Comparison of ENCODE assay signal across 13 cellular contexts in genomic region chr16:82699711-82700495, GRCh38.
A peak's percentile ranks its signal among the peaks of the same experiment; 100 is the strongest.
DNase-seq lines count a peak whose midpoint lies in the region; ATAC-seq, FAIRE-seq and TF ChIP-seq lines count a peak whose summit lies in the region.
"Had no signal": no experiment of that assay in that cellular context is flagged by ENCODE, and none has a peak within 500 bp of the region (broad histone marks: within the 10 kb centered on the region; RNA-seq: fewer than 3 reads in every experiment).

No MANE protein-coding gene starts in this region.

- no peaks in the 10 kb centered on the region for H3K27me3 ChIP-seq in K562 (ENCODE audit: control insufficient read depth in 2 of 2, insufficient read depth in 2 of 2, low read length in 2 of 2)
- H3K27me3 ChIP-seq in right atrium auricular region: no peaks in the 10 kb centered on the region

- H3K4me3 ChIP-seq in K562 (no peak overlapping the region), right atrium auricular region (no peak overlapping the region)
- H3K4me3 ChIP-seq: GM23338 had no signal

- H3K9me3 ChIP-seq in K562 (replicated peaks; ENCODE audit: control insufficient read depth, insufficient read depth, low read depth, low read length) (no peaks in the 10 kb centered on the region), right atrium auricular region (no peaks in the 10 kb centered on the region)

- CTCF ChIA-PET in K562 (lab: Yijun Ruan, JAX; ENCODE audit: low intra/inter-chr PET ratio): no interaction called here

- no peak for TF ChIP-seq POLR2A in K562 (conservative IDR thresholded peaks at IDR 0.05)

- no peaks in the 10 kb centered on the region for H3K36me3 Mint-ChIP-seq in activated T-cell treated with anti-CD3 and anti-CD28 coated beads, Interleukin-2, amount 50 U/mL, for 72 hours (ENCODE audit: insufficient read depth in 2 of 2)

- ATAC-seq in K562: no peak
- ATAC-seq in activated T-cell treated with anti-CD3 and anti-CD28 coated beads, Interleukin-2, amount 50 U/mL, for 72 hours (replicated peaks in 1 of 2): no peak
- ATAC-seq: activated T-cell treated with anti-CD3 and anti-CD28 coated beads, Interleukin-2, amount 50 U/mL, for 4 hours; GM23338 had no signal

- no peaks in the 10 kb centered on the region for H3K9me1 ChIP-seq in K562 (ENCODE audit: control insufficient read depth, insufficient read depth, low read length)

- no peak for FAIRE-seq in K562 (lab: Jason Lieb, UNC)
- FAIRE-seq: GM12891 had no signal

- H3K27ac Mint-ChIP-seq in activated T-cell treated with anti-CD3 and anti-CD28 coated beads, Interleukin-2, amount 50 U/mL, for 72 hours: no peak overlapping the region
- H3K27ac Mint-ChIP-seq: GM23338 had no signal

- intact Hi-C loops in K562 (cut with micrococcal nuclease): no loop called here
- intact Hi-C loops in posterior vena cava (cut with DNase I): no loop called here

- BruUV-seq in K562 (replicated peaks; lab: Mats Ljungman, UMichigan): no TSS peak

- peaks cover 30% of the 10 kb centered on the region for H3K27me3 Mint-ChIP-seq in activated T-cell treated with anti-CD3 and anti-CD28 coated beads, Interleukin-2, amount 50 U/mL, for 72 hours (ENCODE audit: low read depth)

- no peaks in the 10 kb centered on the region for H3K9me3 Mint-ChIP-seq in activated T-cell treated with anti-CD3 and anti-CD28 coated beads, Interleukin-2, amount 50 U/mL, for 72 hours
- H3K9me3 Mint-ChIP-seq: activated T-cell treated with anti-CD3 and anti-CD28 coated beads, Interleukin-2, amount 50 U/mL, for 4 hours; GM23338 had no signal

- no peak overlapping the region for H3K4me2 ChIP-seq in K562 (ENCODE audit: insufficient read depth, low read length)
- H3K4me2 ChIP-seq: GM23338 had no signal

- TF ChIP-seq RAD21 in K562 (CRISPR knock-in tag; conservative IDR thresholded peaks at IDR 0.05 in 1 of 2, IDR thresholded peaks at IDR 0.05 in 1 of 2): no peak

- H3K36me3 ChIP-seq in K562 (ENCODE audit: control insufficient read depth, insufficient read depth, low read length) (no peaks in the 10 kb centered on the region), right atrium auricular region (no peaks in the 10 kb centered on the region)

- in situ Hi-C loops in K562 (cut with MboI): no loop called here

- peak overlapping the region in 1 of 2 donors; percentile 39 for H3K4me3 Mint-ChIP-seq in activated T-cell treated with anti-CD3 and anti-CD28 coated beads, Interleukin-2, amount 50 U/mL, for 72 hours
- H3K4me3 Mint-ChIP-seq: activated T-cell treated with anti-CD3 and anti-CD28 coated beads, Interleukin-2, amount 50 U/mL, for 4 hours; GM23338 had no signal

- no peak for TF ChIP-seq EP300 in K562 (IDR thresholded peaks at IDR 0.05; ENCODE audit: low read length)

- TF ChIP-seq CTCF in K562 (IDR thresholded peaks at IDR 0.05 in 2 of 3, conservative IDR thresholded peaks at IDR 0.05 in 1 of 3; ENCODE audit: insufficient read depth in 2 of 3, low read depth in 1 of 3, low read length in 3 of 3) (no peak), right atrium auricular region (IDR thresholded peaks at IDR 0.05) (no peak)

- peak; percentile 15 for DNase-seq in DMS53 (lab: John Stamatoyannopoulos, UW)
- DNase-seq in DMS53 treated with DMSO at 0.1 percent for 48 hours (lab: John Stamatoyannopoulos, UW; ENCODE audit: unreplicated experiment): no peak
- no peak for DNase-seq in K562 (ENCODE audit: extremely low read depth in 1 of 4, low spot score in 3 of 4)
- no peak for DNase-seq in right atrium auricular region (ENCODE audit: low spot score)
- no peak for DNase-seq in posterior vena cava (ENCODE audit: low spot score)
- DNase-seq in activated T-cell treated with anti-CD3 and anti-CD28 coated beads, Interleukin-2, amount 50 U/mL, for 72 hours: no peak
- DNase-seq in NCI-H146 (lab: John Stamatoyannopoulos, UW): no peak
- DNase-seq: activated T-cell treated with anti-CD3 and anti-CD28 coated beads, Interleukin-2, amount 50 U/mL, for 4 hours; retina had no signal

- H4K20me1 ChIP-seq in K562 (replicated peaks; ENCODE audit: control insufficient read depth, insufficient read depth, low read length): no peaks in the 10 kb centered on the region

- POLR2A ChIA-PET in K562 (lab: Yijun Ruan, JAX): no interaction called here

- H3K4me1 ChIP-seq in K562 (replicated peaks in 1 of 2; ENCODE audit: control insufficient read depth in 2 of 2, insufficient read depth in 2 of 2, low read length in 2 of 2) (no peaks in the 10 kb centered on the region), right atrium auricular region (peaks cover 3 to 53% of the 10 kb centered on the region in 2 donors)

- H3K4me1 Mint-ChIP-seq in activated T-cell treated with anti-CD3 and anti-CD28 coated beads, Interleukin-2, amount 50 U/mL, for 72 hours (ENCODE audit: low read depth): peaks cover 15% of the 10 kb centered on the region

- no peak overlapping the region for H2AFZ ChIP-seq in K562 (ENCODE audit: low read depth, low read length)
- H2AFZ ChIP-seq: GM23338 had no signal

- H3K27ac ChIP-seq in K562 (ENCODE audit: extremely low read depth, low read depth, low read length): no peak overlapping the region
- peak overlapping the region; percentile 75 to 87 for H3K27ac ChIP-seq in right atrium auricular region
- peak overlapping the region; percentile 42 for H3K27ac ChIP-seq in temporal lobe (ENCODE audit: low read depth, low read length)
- H3K27ac ChIP-seq: 22Rv1 had no signal

- H3K9ac ChIP-seq in K562 (ENCODE audit: insufficient read depth in 1 of 2, low read depth in 2 of 2, low read length in 2 of 2): no peak overlapping the region

- no peaks in the 10 kb centered on the region for H3K79me2 ChIP-seq in K562 (ENCODE audit: control insufficient read depth, insufficient read depth, low read length)

- 3% methylated on average over 9 of the region's 9 CpGs for WGBS in K562 (ENCODE audit: insufficient coverage, low coverage, missing lambda C conversion rate)

TF ChIP-seq in K562, 482 proteins besides CTCF, POLR2A, EP300 and RAD21:
- TF ChIP-seq BRF1 (IDR thresholded peaks at IDR 0.05; ENCODE audit: borderline replicate concordance, extremely low read depth, insufficient read length): no peak
- TF ChIP-seq SRSF9 (IDR thresholded peaks at IDR 0.05; ENCODE audit: borderline replicate concordance, low read depth, low read length): no peak
- TF ChIP-seq ZNF277 (CRISPR knock-in tag; IDR thresholded peaks at IDR 0.05; ENCODE audit: borderline replicate concordance): no peak
- TF ChIP-seq YY1 (IDR thresholded peaks at IDR 0.05; ENCODE audit: borderline replicate concordance in 1 of 3, control insufficient read depth in 1 of 3, extremely low read depth in 1 of 3, insufficient read depth in 3 of 3, insufficient read length in 1 of 3, insufficient replicate concordance in 2 of 3, low read depth in 1 of 3, low read length in 2 of 3): no peak
- TF ChIP-seq FOXK1 (CRISPR knock-in tag; IDR thresholded peaks at IDR 0.05; ENCODE audit: borderline replicate concordance): no peak
- TF ChIP-seq CEBPG (CRISPR knock-in tag; IDR thresholded peaks at IDR 0.05): no peak
- peak in 1 of 2 experiments; percentile 48; a peak in 1 of 4 replicates for TF ChIP-seq CEBPG (tag; conservative IDR thresholded peaks at IDR 0.05 in 1 of 2, IDR thresholded peaks at IDR 0.05 in 1 of 2)
- peak; percentile 17; the same call in 1 of the 2 replicates for TF ChIP-seq ATF3 (IDR thresholded peaks at IDR 0.05)
- no peak for TF ChIP-seq ATF3 (CRISPR knock-in tag; conservative IDR thresholded peaks at IDR 0.05)
- no peak for TF ChIP-seq LEF1 (IDR thresholded peaks at IDR 0.05)
- no peak for TF ChIP-seq SLC30A9 (CRISPR knock-in tag; IDR thresholded peaks at IDR 0.05)
- TF ChIP-seq POLR3G (IDR thresholded peaks at IDR 0.05; ENCODE audit: extremely low read depth, insufficient read length, insufficient replicate concordance): no peak
- TF ChIP-seq, protein P1, sequence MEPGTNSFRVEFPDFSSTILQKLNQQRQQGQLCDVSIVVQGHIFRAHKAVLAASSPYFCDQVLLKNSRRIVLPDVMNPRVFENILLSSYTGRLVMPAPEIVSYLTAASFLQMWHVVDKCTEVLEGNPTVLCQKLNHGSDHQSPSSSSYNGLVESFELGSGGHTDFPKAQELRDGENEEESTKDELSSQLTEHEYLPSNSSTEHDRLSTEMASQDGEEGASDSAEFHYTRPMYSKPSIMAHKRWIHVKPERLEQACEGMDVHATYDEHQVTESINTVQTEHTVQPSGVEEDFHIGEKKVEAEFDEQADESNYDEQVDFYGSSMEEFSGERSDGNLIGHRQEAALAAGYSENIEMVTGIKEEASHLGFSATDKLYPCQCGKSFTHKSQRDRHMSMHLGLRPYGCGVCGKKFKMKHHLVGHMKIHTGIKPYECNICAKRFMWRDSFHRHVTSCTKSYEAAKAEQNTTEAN (CRISPR knock-in tag; IDR thresholded peaks at IDR 0.05): no peak
